ENCODE assay signal across 10 cellular contexts in the genomic region with DNA sequence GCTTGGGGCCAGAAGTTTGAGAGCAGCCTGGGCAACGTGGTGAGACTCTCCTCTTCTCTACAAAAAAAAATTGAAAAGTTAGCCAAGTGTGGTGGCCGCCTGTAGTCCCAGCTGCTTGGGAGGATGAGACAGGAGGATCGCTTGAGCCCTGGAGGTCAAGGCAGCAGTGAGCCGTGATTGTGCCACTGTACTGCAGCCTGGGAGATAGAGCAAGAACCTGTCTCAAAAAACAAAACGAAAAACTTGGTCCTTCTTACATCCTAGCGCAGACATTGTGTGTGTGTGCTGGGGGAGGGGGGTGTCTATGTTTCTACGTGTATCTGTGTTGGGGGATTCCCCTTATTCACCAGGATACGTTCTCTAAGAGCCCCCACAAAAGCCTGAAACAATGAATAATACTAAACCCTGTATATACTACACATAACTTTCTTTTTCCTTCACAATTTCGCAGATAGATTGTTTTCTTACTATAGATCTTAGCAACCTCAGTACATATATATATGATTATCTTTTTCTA. TPM values are rescaled to one million over a fixed set of nuclear protein-coding genes. Genes with fewer than 3 reads are reported as not detected.
DNase-seq lines count a peak whose midpoint lies in the region; ATAC-seq, FAIRE-seq and TF ChIP-seq lines count a peak whose summit lies in the region.
"Had no signal": no experiment of that assay in that cellular context is flagged by ENCODE, and none has a peak within 500 bp of the region (broad histone marks: within the 10 kb centered on the region; RNA-seq: fewer than 3 reads in every experiment).

No MANE protein-coding gene starts in this region.

- peak overlapping the region; percentile 92 for H2AFZ ChIP-seq in K562 (ENCODE audit: low read depth, low read length)

- H3K4me1 ChIP-seq in K562 (replicated peaks in 1 of 2; ENCODE audit: control insufficient read depth in 2 of 2, insufficient read depth in 2 of 2, low read length in 2 of 2) (peaks cover 30 to 31% of the 10 kb centered on the region in 2 experiments), mesendoderm (ENCODE audit: control insufficient read depth, low read depth, low read length) (peaks cover 8% of the 10 kb centered on the region), thyroid gland (peaks cover 10 to 11% of the 10 kb centered on the region in 2 donors), body of pancreas (peaks cover 16% of the 10 kb centered on the region)

- H3K36me3 Mint-ChIP-seq in activated T-cell treated with anti-CD3 and anti-CD28 coated beads, Interleukin-2, amount 50 U/mL, for 4 hours (ENCODE audit: insufficient read depth) = no peaks in the 10 kb centered on the region

- peak overlapping the region; percentile 75 for H3K23ac ChIP-seq in mesendoderm (ENCODE audit: low read length)

- no peaks in the 10 kb centered on the region; a peak in 1 of 5 replicates for H3K27me3 ChIP-seq in K562 (ENCODE audit: control insufficient read depth in 2 of 2, insufficient read depth in 2 of 2, low read length in 2 of 2)
- H3K27me3 ChIP-seq in mesendoderm (ENCODE audit: insufficient read depth, low read length, poor library complexity) = no peaks in the 10 kb centered on the region
- H3K27me3 ChIP-seq in thyroid gland = no peaks in the 10 kb centered on the region
- no peaks in the 10 kb centered on the region for H3K27me3 ChIP-seq in body of pancreas

- no peaks in the 10 kb centered on the region for H3K9me1 ChIP-seq in K562 (ENCODE audit: control insufficient read depth, insufficient read depth, low read length)

- CTCF ChIA-PET in K562 (lab: Yijun Ruan, JAX; ENCODE audit: low intra/inter-chr PET ratio) = no interaction called here

- H4K8ac ChIP-seq in mesendoderm (ENCODE audit: low read depth, low read length) = no peak overlapping the region

- TF ChIP-seq EP300 in K562 (IDR thresholded peaks at IDR 0.05; ENCODE audit: low read length) = no peak

- peaks cover 27% of the 10 kb centered on the region for H3K4me1 Mint-ChIP-seq in activated T-cell treated with anti-CD3 and anti-CD28 coated beads, Interleukin-2, amount 50 U/mL, for 4 hours (ENCODE audit: low read depth)

- WGBS in K562 (ENCODE audit: insufficient coverage, low coverage, missing lambda C conversion rate) = 46% methylated on average over 9 of the region's 9 CpGs
- no CpG with 5 or more reads among the region's 9 CpGs for WGBS in mesendoderm (ENCODE audit: extremely low coverage, insufficient coverage, low lambda C conversion rate)
- 61 to 77% methylated on average over 9 of the region's 9 CpGs for WGBS in thyroid gland, 2 donors
- whole genome bisulfite sequencing in body of pancreas, 2 donors = 43 to 57% methylated on average over 7 to 9 of the region's 9 CpGs

- H3K79me1 ChIP-seq in mesendoderm (ENCODE audit: low read length) = no peaks in the 10 kb centered on the region

- DNase-seq in activated T-cell treated with anti-CD3 and anti-CD28 coated beads, Interleukin-2, amount 50 U/mL, for 4 hours = no peak
- no peak for DNase-seq in activated T-cell treated with anti-CD3 and anti-CD28 coated beads for 4 hours
- no peak for DNase-seq in K562 (ENCODE audit: extremely low read depth in 1 of 4, low spot score in 3 of 4)
- no peak for DNase-seq in mesendoderm
- no peak for DNase-seq in thyroid gland
- DNase-seq in GOT3 (lab: John Stamatoyannopoulos, UW) = no peak
- DNase-seq in body of pancreas = no peak
- DNase-seq: DMS 273 treated with DMSO at 0.1 percent for 48 hours had no signal

- in situ Hi-C loops in K562 (cut with MboI) = no loop called here

- TF ChIP-seq CTCF in K562 (IDR thresholded peaks at IDR 0.05 in 2 of 3, conservative IDR thresholded peaks at IDR 0.05 in 1 of 3; ENCODE audit: insufficient read depth in 2 of 3, low read depth in 1 of 3, low read length in 3 of 3) (no peak), thyroid gland (IDR thresholded peaks at IDR 0.05) (no peak), body of pancreas (IDR thresholded peaks at IDR 0.05) (no peak)

- no peaks in the 10 kb centered on the region for H3K9me3 ChIP-seq in K562 (replicated peaks; ENCODE audit: control insufficient read depth, insufficient read depth, low read depth, low read length)
- no peaks in the 10 kb centered on the region for H3K9me3 ChIP-seq in thyroid gland
- H3K9me3 ChIP-seq in body of pancreas = no peaks in the 10 kb centered on the region

- peak overlapping the region; percentile 39 for H2BK5ac ChIP-seq in mesendoderm (ENCODE audit: low read length)

- peak overlapping the region; percentile 75 for H3K4me3 Mint-ChIP-seq in activated T-cell treated with anti-CD3 and anti-CD28 coated beads, Interleukin-2, amount 50 U/mL, for 4 hours

- no peak overlapping the region for H2BK120ac ChIP-seq in mesendoderm (ENCODE audit: low read depth, low read length)

- POLR2A ChIA-PET in K562 (lab: Yijun Ruan, JAX) = interaction anchor here (1.1 to 1.7 kb wide), 2 partner anchors 18 to 37 kb away, joined by 6 read pairs; a partner anchor contains a TSS

- H4K5ac ChIP-seq in mesendoderm (ENCODE audit: low read length) = no peak overlapping the region

- no peaks in the 10 kb centered on the region for H4K20me1 ChIP-seq in K562 (replicated peaks; ENCODE audit: control insufficient read depth, insufficient read depth, low read length)

- intact Hi-C loops in K562 (cut with micrococcal nuclease) = loop anchor here (5.0 kb wide), 1 partner anchor 35 kb away; a partner anchor contains a TSS
- intact Hi-C loops in thyroid gland (cut with DNase I) = no loop called here
- intact Hi-C loops in body of pancreas (cut with DNase I) = no loop called here

- no peak for FAIRE-seq in K562 (lab: Jason Lieb, UNC)

- H3K4ac ChIP-seq in mesendoderm (ENCODE audit: low read depth, low read length) = no peak overlapping the region

- TF ChIP-seq RAD21 in K562 (CRISPR knock-in tag; conservative IDR thresholded peaks at IDR 0.05 in 1 of 2, IDR thresholded peaks at IDR 0.05 in 1 of 2) = no peak

- BruUV-seq in K562 (replicated peaks; lab: Mats Ljungman, UMichigan) = no TSS peak

- no peaks in the 10 kb centered on the region for H3K9me3 Mint-ChIP-seq in activated T-cell treated with anti-CD3 and anti-CD28 coated beads, Interleukin-2, amount 50 U/mL, for 4 hours

- H3K4me3 ChIP-seq in K562 = peak overlapping the region; percentile 40; the same call in 1 of the 2 replicates
- no peak overlapping the region for H3K4me3 ChIP-seq in mesendoderm (ENCODE audit: low read length)
- no peak overlapping the region for H3K4me3 ChIP-seq in thyroid gland (replicated peaks in 1 of 3)
- H3K4me3 ChIP-seq in body of pancreas = peak overlapping the region in 1 of 2 donors; percentile 13
- H3K4me3 ChIP-seq: SK-N-MC had no signal

- H3K36me3 ChIP-seq in K562 (ENCODE audit: control insufficient read depth, insufficient read depth, low read length) = no peaks in the 10 kb centered on the region
- no peaks in the 10 kb centered on the region for H3K36me3 ChIP-seq in mesendoderm (ENCODE audit: control insufficient read depth, insufficient read depth, low read length)
- no peaks in the 10 kb centered on the region for H3K36me3 ChIP-seq in thyroid gland
- no peaks in the 10 kb centered on the region for H3K36me3 ChIP-seq in body of pancreas (replicated peaks in 1 of 2; ENCODE audit: insufficient read depth in 1 of 2, low read depth in 2 of 2)

- TF ChIP-seq POLR2A in K562 (conservative IDR thresholded peaks at IDR 0.05) (no peak), thyroid gland (IDR thresholded peaks at IDR 0.05) (no peak), body of pancreas (IDR thresholded peaks at IDR 0.05) (no peak)

- no peak overlapping the region for H3K18ac ChIP-seq in mesendoderm (ENCODE audit: low read length)

- no peaks in the 10 kb centered on the region for H3K79me2 ChIP-seq in K562 (ENCODE audit: control insufficient read depth, insufficient read depth, low read length)
- no peaks in the 10 kb centered on the region for H3K79me2 ChIP-seq in mesendoderm (ENCODE audit: control insufficient read depth, insufficient read depth, low read length)

- H3K4me2 ChIP-seq in K562 (ENCODE audit: insufficient read depth, low read length) (peak overlapping the region; percentile 92), mesendoderm (ENCODE audit: low read length) (no peak overlapping the region)

- no peak overlapping the region for H2BK15ac ChIP-seq in mesendoderm (replicated peaks; ENCODE audit: low read depth)

- H3K27ac ChIP-seq in K562 (ENCODE audit: extremely low read depth, low read depth, low read length) (peak overlapping the region; percentile 88), mesendoderm (ENCODE audit: low read depth, low read length) (peak overlapping the region; percentile 4), thyroid gland (peak overlapping the region in 2 of 3 donors; percentile 57 to 68), body of pancreas (peak overlapping the region in 2 of 4 donors; percentile 45 to 56)
- H3K27ac ChIP-seq: SK-N-MC had no signal

- peaks cover 8% of the 10 kb centered on the region for H3K27me3 Mint-ChIP-seq in activated T-cell treated with anti-CD3 and anti-CD28 coated beads, Interleukin-2, amount 50 U/mL, for 4 hours (ENCODE audit: low read depth)

- H3K56ac ChIP-seq in mesendoderm (ENCODE audit: low read length) = peak overlapping the region; percentile 90

- H3K9ac ChIP-seq in K562 (ENCODE audit: insufficient read depth in 1 of 2, low read depth in 2 of 2, low read length in 2 of 2) (peak overlapping the region; percentile 71 to 89), mesendoderm (ENCODE audit: low read length) (peak overlapping the region; percentile 70)

- H2AK5ac ChIP-seq in mesendoderm (ENCODE audit: low read length) = no peak overlapping the region

- ATAC-seq in activated T-cell treated with anti-CD3 and anti-CD28 coated beads, Interleukin-2, amount 50 U/mL, for 4 hours = peak; percentile 18 to 20
- ATAC-seq in K562 (no peak), HG02840 (IDR thresholded peaks at IDR 0.05; ENCODE audit: low FRiP score, unreplicated experiment) (no peak), body of pancreas (no peak)

RNA-seq across cellular contexts. Expression of a gene that starts 7.9 kb away (rescaled TPM):
- under 1 TPM; 0.08 to 0.40 (median 0.30) TPM for total RNA-seq in activated T-cell treated with anti-CD3 and anti-CD28 coated beads, Interleukin-2, amount 50 U/mL, for 4 hours
- total RNA-seq in K562 (2011; cell fraction: chromatin; rRNA removed; ENCODE audit: low replicate concordance) = 5.6 and 26.9 TPM in 2 replicates
- 15.1 and 31.7 TPM in 2 replicates for total RNA-seq in K562 (2011; cell fraction: nucleolus; rRNA removed)
- 14.5 and 18.9 TPM in 2 replicates for total RNA-seq in K562 (2011; cell fraction: nucleoplasm; rRNA removed)
- total RNA-seq in K562 (2014; rRNA removed) (1.6 and 2.6 TPM in 2 replicates), K562 (2014; rRNA removed; fragmentation: Illumina TruSeq; extraction: Trizol) (1.2 and 1.4 TPM in 2 replicates), K562 (2015; rRNA removed; fragmentation: Illumina TruSeq; extraction: Trizol) (0.79 and 0.80 TPM in 2 replicates), K562 (2021) (3.0 and 3.4 TPM in 2 replicates), thyroid gland (10 to 100 TPM; 17.5 to 61.3 (median 35.4) TPM), body of pancreas (10 to 100 TPM; 14.2 to 15.0 TPM)
- polyA plus RNA-seq in K562 (2011; rRNA removed) (6.0 and 6.6 TPM in 2 replicates), K562 (2014; fragmentation: Illumina TruSeq; extraction: Trizol) (1.6 and 2.0 TPM in 2 replicates), K562 (2014; fragmentation: Nextera tagmentation; extraction: Ambion mirVana) (1 to 10 TPM; 1.9 to 2.0 TPM), K562 (2014; rRNA removed) (1.1 and 1.2 TPM in 2 replicates)
- 5.2 and 17.6 TPM in 2 replicates for polyA plus RNA-seq in K562 (2011; cell fraction: cytosol; rRNA removed)
- polyA plus RNA-seq in K562 (2011; cell fraction: nucleus; rRNA removed) = 3.2 and 12.0 TPM in 2 replicates
- 1.4 and 3.0 TPM in 2 replicates for polyA plus RNA-seq in K562 (2012)
- 20.1 and 36.0 TPM in 2 replicates for polyA minus RNA-seq in K562 (2011; rRNA and poly(A)+ RNA removed)
- 21.2 and 32.5 TPM in 2 replicates for polyA minus RNA-seq in K562 (2011; cell fraction: cytosol; rRNA and poly(A)+ RNA removed)
- 4.9 and 8.2 TPM in 2 replicates for polyA minus RNA-seq in K562 (2011; cell fraction: nucleus; rRNA and poly(A)+ RNA removed)
- 17.2 TPM for polyA plus RNA-seq in mesendoderm (2013, experiment 1 of 2)
- polyA plus RNA-seq in mesendoderm (2013, experiment 2 of 2) = 18.3 TPM

RNA-seq across cellular contexts. Expression of a gene that starts 33.9 kb away (rescaled TPM):
- under 1 TPM; 0.24 to 0.30 (median 0.27) TPM for total RNA-seq in activated T-cell treated with anti-CD3 and anti-CD28 coated beads, Interleukin-2, amount 50 U/mL, for 4 hours
- total RNA-seq in K562 (2011; cell fraction: chromatin; rRNA removed; ENCODE audit: low replicate concordance) = 0.90 and 1.3 TPM in 2 replicates
- 2.0 TPM in 2 replicates for total RNA-seq in K562 (2011; cell fraction: nucleolus; rRNA removed)
- 1.0 and 1.5 TPM in 2 replicates for total RNA-seq in K562 (2011; cell fraction: nucleoplasm; rRNA removed)
- 0.41 and 2.7 TPM in 2 replicates for total RNA-seq in K562 (2014; rRNA removed)
- 0.13 and 0.18 TPM in 2 replicates for total RNA-seq in K562 (2014; rRNA removed; fragmentation: Illumina TruSeq; extraction: Trizol)
- 0.07 and 0.15 TPM in 2 replicates for total RNA-seq in K562 (2015; rRNA removed; fragmentation: Illumina TruSeq; extraction: Trizol)
- 1.9 and 2.6 TPM in 2 replicates for total RNA-seq in K562 (2021)
- polyA plus RNA-seq in K562 (2011; rRNA removed) = 0.46 and 0.60 TPM in 2 replicates
- 0.37 and 0.95 TPM in 2 replicates for polyA plus RNA-seq in K562 (2011; cell fraction: cytosol; rRNA removed)
- polyA plus RNA-seq in K562 (2011; cell fraction: nucleus; rRNA removed) = 0.97 and 4.3 TPM in 2 replicates
- 1.1 and 2.8 TPM in 2 replicates for polyA plus RNA-seq in K562 (2012)
- polyA plus RNA-seq in K562 (2014; fragmentation: Illumina TruSeq; extraction: Trizol) = 0.71 and 0.79 TPM in 2 replicates
- under 1 TPM; 0.13 to 0.20 TPM for polyA plus RNA-seq in K562 (2014; fragmentation: Nextera tagmentation; extraction: Ambion mirVana)
- polyA plus RNA-seq in K562 (2014; rRNA removed) = 0.48 and 0.77 TPM in 2 replicates
- polyA minus RNA-seq in K562 (2011; rRNA and poly(A)+ RNA removed) = 0.33 and 0.42 TPM in 2 replicates
- polyA minus RNA-seq in K562 (2011; cell fraction: cytosol; rRNA and poly(A)+ RNA removed) = 0.76 and 1.5 TPM in 2 replicates
- 0.22 and 0.27 TPM in 2 replicates for polyA minus RNA-seq in K562 (2011; cell fraction: nucleus; rRNA and poly(A)+ RNA removed)
- polyA plus RNA-seq in mesendoderm (2013, experiment 1 of 2) = 134 TPM
- polyA plus RNA-seq in mesendoderm (2013, experiment 2 of 2) = 137 TPM
- total RNA-seq in thyroid gland = 1 to 10 TPM in 3 of 4 donors, not detected in 1; 1.0 to 2.3 (median 1.0) TPM
- 1 to 10 TPM in 1 of 2 donors, not detected in 1; 6.7 TPM for total RNA-seq in body of pancreas

RNA-seq across cellular contexts. Expression of a gene that starts 37.2 kb away (rescaled TPM):
- 100 to 1,000 TPM; 224 to 248 (median 238) TPM for total RNA-seq in activated T-cell treated with anti-CD3 and anti-CD28 coated beads, Interleukin-2, amount 50 U/mL, for 4 hours
- 232 and 237 TPM in 2 replicates for total RNA-seq in K562 (2011; cell fraction: chromatin; rRNA removed; ENCODE audit: low replicate concordance)
- 95.1 and 105 TPM in 2 replicates for total RNA-seq in K562 (2011; cell fraction: nucleolus; rRNA removed)
- total RNA-seq in K562 (2011; cell fraction: nucleoplasm; rRNA removed) = 117 and 149 TPM in 2 replicates
- 85.0 and 99.3 TPM in 2 replicates for total RNA-seq in K562 (2014; rRNA removed)
- 69.9 and 78.2 TPM in 2 replicates for total RNA-seq in K562 (2014; rRNA removed; fragmentation: Illumina TruSeq; extraction: Trizol)
- total RNA-seq in K562 (2015; rRNA removed; fragmentation: Illumina TruSeq; extraction: Trizol) = 85.9 and 88.7 TPM in 2 replicates
- 196 and 211 TPM in 2 replicates for total RNA-seq in K562 (2021)
- polyA plus RNA-seq in K562 (2011; rRNA removed) = 39.2 and 59.3 TPM in 2 replicates
- polyA plus RNA-seq in K562 (2011; cell fraction: cytosol; rRNA removed) = 36.1 and 60.0 TPM in 2 replicates
- 43.7 and 55.9 TPM in 2 replicates for polyA plus RNA-seq in K562 (2011; cell fraction: nucleus; rRNA removed)
- polyA plus RNA-seq in K562 (2012) = 121 and 132 TPM in 2 replicates
- polyA plus RNA-seq in K562 (2014; fragmentation: Illumina TruSeq; extraction: Trizol) = 138 and 160 TPM in 2 replicates
- 1 to 10 TPM; 7.3 to 9.4 TPM for polyA plus RNA-seq in K562 (2014; fragmentation: Nextera tagmentation; extraction: Ambion mirVana)
- polyA plus RNA-seq in K562 (2014; rRNA removed) = 93.8 and 107 TPM in 2 replicates
- polyA minus RNA-seq in K562 (2011; rRNA and poly(A)+ RNA removed) = 53.3 and 64.4 TPM in 2 replicates
- polyA minus RNA-seq in K562 (2011; cell fraction: cytosol; rRNA and poly(A)+ RNA removed) = 50.4 and 56.1 TPM in 2 replicates
- polyA minus RNA-seq in K562 (2011; cell fraction: nucleus; rRNA and poly(A)+ RNA removed) = 40.3 and 68.6 TPM in 2 replicates
- polyA plus RNA-seq in mesendoderm (2013, experiment 1 of 2) = 241 TPM
- 240 TPM for polyA plus RNA-seq in mesendoderm (2013, experiment 2 of 2)
- total RNA-seq in thyroid gland = 100 to 1,000 TPM; 129 to 180 (median 150) TPM
- total RNA-seq in body of pancreas = 10 to 100 TPM; 76.0 to 87.3 TPM

Comparison
In these comparisons a context has a peak if more than half of its experiments do, and no peak if none do; other contexts are left out.
1. ATAC-seq: peak in activated T-cell treated with anti-CD3 and anti-CD28 coated beads, Interleukin-2, amount 50 U/mL, for 4 hours (2 of 2); none in K562 (single experiment), HG02840 (single experiment) and body of pancreas (single experiment).